Comparison of ENCODE assay signal across 1 cellular context in the genomic region with DNA sequence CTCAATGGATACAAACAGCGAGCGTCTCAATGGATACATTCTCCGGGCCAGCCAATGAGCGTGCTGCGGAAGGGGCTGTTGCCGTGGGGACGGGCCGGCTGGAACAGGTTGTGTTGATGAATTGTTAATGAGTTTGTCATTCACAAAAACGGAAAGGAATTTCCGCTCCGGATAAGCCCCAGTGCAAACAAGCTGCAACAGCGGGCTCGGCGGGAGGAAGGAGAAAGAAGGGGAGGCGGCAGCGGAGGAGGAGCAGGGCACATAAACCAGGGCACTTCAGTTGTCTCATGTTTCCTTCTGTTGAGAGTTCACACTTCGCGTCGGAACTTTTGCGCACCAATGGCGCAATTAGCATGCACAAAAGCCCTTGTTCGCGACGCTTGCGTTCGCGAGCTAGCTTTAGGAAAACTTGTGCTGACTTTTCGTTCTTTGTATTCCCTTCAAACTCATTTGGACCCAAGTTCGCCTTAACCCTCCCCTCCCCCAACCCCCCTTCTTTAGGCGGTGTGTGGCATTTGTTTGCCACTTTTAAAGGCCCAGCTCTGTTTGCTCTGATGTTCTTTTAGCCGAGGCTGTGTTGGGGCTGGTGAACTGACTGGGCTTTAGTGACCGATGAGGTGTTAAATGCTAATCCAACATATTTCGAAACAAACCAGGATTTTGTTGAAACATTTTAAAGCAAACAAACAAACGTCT.
A peak's percentile ranks its signal among the peaks of the same experiment; 100 is the strongest.
TF ChIP-seq lines count a peak whose summit lies in the region.

A gene with protein sequence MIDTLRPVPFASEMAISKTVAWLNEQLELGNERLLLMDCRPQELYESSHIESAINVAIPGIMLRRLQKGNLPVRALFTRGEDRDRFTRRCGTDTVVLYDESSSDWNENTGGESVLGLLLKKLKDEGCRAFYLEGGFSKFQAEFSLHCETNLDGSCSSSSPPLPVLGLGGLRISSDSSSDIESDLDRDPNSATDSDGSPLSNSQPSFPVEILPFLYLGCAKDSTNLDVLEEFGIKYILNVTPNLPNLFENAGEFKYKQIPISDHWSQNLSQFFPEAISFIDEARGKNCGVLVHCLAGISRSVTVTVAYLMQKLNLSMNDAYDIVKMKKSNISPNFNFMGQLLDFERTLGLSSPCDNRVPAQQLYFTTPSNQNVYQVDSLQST (minus strand): TSS at position 10 of the 696 bp plus-strand sequence. CDS start 462 bp downstream, outside the sequence.

TF ChIP-seq in HepG2, 621 proteins besides CTCF, POLR2A, EP300 and RAD21 (continued from another document and continues in another):
- TF ChIP-seq ZNF180 (CRISPR knock-in tag; IDR thresholded peaks at IDR 0.05; ENCODE audit: borderline replicate concordance, low read depth): no peak
- peak; percentile 67 for TF ChIP-seq ATF1 (CRISPR knock-in tag; IDR thresholded peaks at IDR 0.05)
- TF ChIP-seq, protein P1, sequence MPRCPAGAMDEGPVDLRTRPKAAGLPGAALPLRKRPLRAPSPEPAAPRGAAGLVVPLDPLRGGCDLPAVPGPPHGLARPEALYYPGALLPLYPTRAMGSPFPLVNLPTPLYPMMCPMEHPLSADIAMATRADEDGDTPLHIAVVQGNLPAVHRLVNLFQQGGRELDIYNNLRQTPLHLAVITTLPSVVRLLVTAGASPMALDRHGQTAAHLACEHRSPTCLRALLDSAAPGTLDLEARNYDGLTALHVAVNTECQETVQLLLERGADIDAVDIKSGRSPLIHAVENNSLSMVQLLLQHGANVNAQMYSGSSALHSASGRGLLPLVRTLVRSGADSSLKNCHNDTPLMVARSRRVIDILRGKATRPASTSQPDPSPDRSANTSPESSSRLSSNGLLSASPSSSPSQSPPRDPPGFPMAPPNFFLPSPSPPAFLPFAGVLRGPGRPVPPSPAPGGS (CRISPR knock-in tag; IDR thresholded peaks at IDR 0.05): no peak
- TF ChIP-seq SRSF1 (optimal IDR thresholded peaks at IDR 0.05; ENCODE audit: low read depth, low read length): no peak
- TF ChIP-seq, protein P2, sequence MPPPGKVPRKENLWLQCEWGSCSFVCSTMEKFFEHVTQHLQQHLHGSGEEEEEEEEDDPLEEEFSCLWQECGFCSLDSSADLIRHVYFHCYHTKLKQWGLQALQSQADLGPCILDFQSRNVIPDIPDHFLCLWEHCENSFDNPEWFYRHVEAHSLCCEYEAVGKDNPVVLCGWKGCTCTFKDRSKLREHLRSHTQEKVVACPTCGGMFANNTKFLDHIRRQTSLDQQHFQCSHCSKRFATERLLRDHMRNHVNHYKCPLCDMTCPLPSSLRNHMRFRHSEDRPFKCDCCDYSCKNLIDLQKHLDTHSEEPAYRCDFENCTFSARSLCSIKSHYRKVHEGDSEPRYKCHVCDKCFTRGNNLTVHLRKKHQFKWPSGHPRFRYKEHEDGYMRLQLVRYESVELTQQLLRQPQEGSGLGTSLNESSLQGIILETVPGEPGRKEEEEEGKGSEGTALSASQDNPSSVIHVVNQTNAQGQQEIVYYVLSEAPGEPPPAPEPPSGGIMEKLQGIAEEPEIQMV (CRISPR knock-in tag; IDR thresholded peaks at IDR 0.05; ENCODE audit: low read depth): peak; percentile 42; the same call in 1 of the 2 replicates
- TF ChIP-seq ZNF431 (CRISPR knock-in tag; IDR thresholded peaks at IDR 0.05; ENCODE audit: borderline replicate concordance, low read depth): peak; percentile 96
- TF ChIP-seq MED13 (CRISPR knock-in tag; IDR thresholded peaks at IDR 0.05): peak; percentile 97
- no peak; the same call in 1 of the 2 replicates for TF ChIP-seq SPEN (CRISPR knock-in tag; IDR thresholded peaks at IDR 0.05; ENCODE audit: low read depth)
- no peak for TF ChIP-seq ATM (IDR thresholded peaks at IDR 0.05; ENCODE audit: borderline replicate concordance)
- 0 out of 2 replicates have a peak, but pooled peaks have one; percentile 57 for TF ChIP-seq ZNF83 (CRISPR knock-in tag; IDR thresholded peaks at IDR 0.05; ENCODE audit: borderline replicate concordance)
- peak; percentile 27; the same call in 1 of the 2 replicates for TF ChIP-seq MTF1 (CRISPR knock-in tag; IDR thresholded peaks at IDR 0.05)
- TF ChIP-seq, protein P3, sequence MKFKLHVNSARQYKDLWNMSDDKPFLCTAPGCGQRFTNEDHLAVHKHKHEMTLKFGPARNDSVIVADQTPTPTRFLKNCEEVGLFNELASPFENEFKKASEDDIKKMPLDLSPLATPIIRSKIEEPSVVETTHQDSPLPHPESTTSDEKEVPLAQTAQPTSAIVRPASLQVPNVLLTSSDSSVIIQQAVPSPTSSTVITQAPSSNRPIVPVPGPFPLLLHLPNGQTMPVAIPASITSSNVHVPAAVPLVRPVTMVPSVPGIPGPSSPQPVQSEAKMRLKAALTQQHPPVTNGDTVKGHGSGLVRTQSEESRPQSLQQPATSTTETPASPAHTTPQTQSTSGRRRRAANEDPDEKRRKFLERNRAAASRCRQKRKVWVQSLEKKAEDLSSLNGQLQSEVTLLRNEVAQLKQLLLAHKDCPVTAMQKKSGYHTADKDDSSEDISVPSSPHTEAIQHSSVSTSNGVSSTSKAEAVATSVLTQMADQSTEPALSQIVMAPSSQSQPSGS (CRISPR knock-in tag; IDR thresholded peaks at IDR 0.05): peak; percentile 85
- TF ChIP-seq ZNF720 (CRISPR knock-in tag; IDR thresholded peaks at IDR 0.05): no peak
- TF ChIP-seq, protein P4, sequence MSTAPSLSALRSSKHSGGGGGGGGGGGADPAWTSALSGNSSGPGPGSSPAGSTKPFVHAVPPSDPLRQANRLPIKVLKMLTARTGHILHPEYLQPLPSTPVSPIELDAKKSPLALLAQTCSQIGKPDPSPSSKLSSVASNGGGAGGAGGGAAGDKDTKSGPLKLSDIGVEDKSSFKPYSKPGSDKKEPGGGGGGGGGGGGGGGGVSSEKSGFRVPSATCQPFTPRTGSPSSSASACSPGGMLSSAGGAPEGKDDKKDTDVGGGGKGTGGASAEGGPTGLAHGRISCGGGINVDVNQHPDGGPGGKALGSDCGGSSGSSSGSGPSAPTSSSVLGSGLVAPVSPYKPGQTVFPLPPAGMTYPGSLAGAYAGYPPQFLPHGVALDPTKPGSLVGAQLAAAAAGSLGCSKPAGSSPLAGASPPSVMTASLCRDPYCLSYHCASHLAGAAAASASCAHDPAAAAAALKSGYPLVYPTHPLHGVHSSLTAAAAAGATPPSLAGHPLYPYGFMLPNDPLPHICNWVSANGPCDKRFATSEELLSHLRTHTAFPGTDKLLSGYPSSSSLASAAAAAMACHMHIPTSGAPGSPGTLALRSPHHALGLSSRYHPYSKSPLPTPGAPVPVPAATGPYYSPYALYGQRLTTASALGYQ (CRISPR knock-in tag; IDR thresholded peaks at IDR 0.05): peak; percentile 96
- 0 out of 2 replicates have a peak, but pooled peaks have one; percentile 59 for TF ChIP-seq NRL (CRISPR knock-in tag; IDR thresholded peaks at IDR 0.05; ENCODE audit: borderline replicate concordance)
- no peak for TF ChIP-seq ZMYM2 (CRISPR knock-in tag; IDR thresholded peaks at IDR 0.05)
- TF ChIP-seq MED1 (CRISPR knock-in tag; IDR thresholded peaks at IDR 0.05): peak; percentile 99
- TF ChIP-seq, protein P5, sequence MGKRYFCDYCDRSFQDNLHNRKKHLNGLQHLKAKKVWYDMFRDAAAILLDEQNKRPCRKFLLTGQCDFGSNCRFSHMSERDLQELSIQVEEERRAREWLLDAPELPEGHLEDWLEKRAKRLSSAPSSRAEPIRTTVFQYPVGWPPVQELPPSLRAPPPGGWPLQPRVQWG (CRISPR knock-in tag; IDR thresholded peaks at IDR 0.05; ENCODE audit: borderline replicate concordance, low read depth): no peak
- TF ChIP-seq PRPF4 (IDR thresholded peaks at IDR 0.05; ENCODE audit: low read depth, low read length, poor library complexity, severe bottlenecking): no peak
- 0 out of 2 replicates have a peak, but pooled peaks have one; percentile 78 for TF ChIP-seq ETV6 (CRISPR knock-in tag; conservative IDR thresholded peaks at IDR 0.05)
- TF ChIP-seq, protein P6, sequence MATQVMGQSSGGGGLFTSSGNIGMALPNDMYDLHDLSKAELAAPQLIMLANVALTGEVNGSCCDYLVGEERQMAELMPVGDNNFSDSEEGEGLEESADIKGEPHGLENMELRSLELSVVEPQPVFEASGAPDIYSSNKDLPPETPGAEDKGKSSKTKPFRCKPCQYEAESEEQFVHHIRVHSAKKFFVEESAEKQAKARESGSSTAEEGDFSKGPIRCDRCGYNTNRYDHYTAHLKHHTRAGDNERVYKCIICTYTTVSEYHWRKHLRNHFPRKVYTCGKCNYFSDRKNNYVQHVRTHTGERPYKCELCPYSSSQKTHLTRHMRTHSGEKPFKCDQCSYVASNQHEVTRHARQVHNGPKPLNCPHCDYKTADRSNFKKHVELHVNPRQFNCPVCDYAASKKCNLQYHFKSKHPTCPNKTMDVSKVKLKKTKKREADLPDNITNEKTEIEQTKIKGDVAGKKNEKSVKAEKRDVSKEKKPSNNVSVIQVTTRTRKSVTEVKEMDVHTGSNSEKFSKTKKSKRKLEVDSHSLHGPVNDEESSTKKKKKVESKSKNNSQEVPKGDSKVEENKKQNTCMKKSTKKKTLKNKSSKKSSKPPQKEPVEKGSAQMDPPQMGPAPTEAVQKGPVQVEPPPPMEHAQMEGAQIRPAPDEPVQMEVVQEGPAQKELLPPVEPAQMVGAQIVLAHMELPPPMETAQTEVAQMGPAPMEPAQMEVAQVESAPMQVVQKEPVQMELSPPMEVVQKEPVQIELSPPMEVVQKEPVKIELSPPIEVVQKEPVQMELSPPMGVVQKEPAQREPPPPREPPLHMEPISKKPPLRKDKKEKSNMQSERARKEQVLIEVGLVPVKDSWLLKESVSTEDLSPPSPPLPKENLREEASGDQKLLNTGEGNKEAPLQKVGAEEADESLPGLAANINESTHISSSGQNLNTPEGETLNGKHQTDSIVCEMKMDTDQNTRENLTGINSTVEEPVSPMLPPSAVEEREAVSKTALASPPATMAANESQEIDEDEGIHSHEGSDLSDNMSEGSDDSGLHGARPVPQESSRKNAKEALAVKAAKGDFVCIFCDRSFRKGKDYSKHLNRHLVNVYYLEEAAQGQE (IDR thresholded peaks at IDR 0.05; ENCODE audit: borderline replicate concordance in 1 of 2, low read depth in 1 of 2, low read length in 2 of 2): peak in 1 of 2 experiments; percentile 59; a peak in 1 of 4 replicates
- TF ChIP-seq, protein P7, sequence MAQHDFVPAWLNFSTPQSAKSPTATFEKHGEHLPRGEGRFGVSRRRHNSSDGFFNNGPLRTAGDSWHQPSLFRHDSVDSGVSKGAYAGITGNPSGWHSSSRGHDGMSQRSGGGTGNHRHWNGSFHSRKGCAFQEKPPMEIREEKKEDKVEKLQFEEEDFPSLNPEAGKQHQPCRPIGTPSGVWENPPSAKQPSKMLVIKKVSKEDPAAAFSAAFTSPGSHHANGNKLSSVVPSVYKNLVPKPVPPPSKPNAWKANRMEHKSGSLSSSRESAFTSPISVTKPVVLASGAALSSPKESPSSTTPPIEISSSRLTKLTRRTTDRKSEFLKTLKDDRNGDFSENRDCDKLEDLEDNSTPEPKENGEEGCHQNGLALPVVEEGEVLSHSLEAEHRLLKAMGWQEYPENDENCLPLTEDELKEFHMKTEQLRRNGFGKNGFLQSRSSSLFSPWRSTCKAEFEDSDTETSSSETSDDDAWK (CRISPR knock-in tag; IDR thresholded peaks at IDR 0.05): no peak
- peak; percentile 91 for TF ChIP-seq TBX3 (IDR thresholded peaks at IDR 0.05; ENCODE audit: borderline replicate concordance)
- TF ChIP-seq, protein P8, sequence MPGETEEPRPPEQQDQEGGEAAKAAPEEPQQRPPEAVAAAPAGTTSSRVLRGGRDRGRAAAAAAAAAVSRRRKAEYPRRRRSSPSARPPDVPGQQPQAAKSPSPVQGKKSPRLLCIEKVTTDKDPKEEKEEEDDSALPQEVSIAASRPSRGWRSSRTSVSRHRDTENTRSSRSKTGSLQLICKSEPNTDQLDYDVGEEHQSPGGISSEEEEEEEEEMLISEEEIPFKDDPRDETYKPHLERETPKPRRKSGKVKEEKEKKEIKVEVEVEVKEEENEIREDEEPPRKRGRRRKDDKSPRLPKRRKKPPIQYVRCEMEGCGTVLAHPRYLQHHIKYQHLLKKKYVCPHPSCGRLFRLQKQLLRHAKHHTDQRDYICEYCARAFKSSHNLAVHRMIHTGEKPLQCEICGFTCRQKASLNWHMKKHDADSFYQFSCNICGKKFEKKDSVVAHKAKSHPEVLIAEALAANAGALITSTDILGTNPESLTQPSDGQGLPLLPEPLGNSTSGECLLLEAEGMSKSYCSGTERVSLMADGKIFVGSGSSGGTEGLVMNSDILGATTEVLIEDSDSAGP (CRISPR knock-in tag; IDR thresholded peaks at IDR 0.05; ENCODE audit: borderline replicate concordance): peak; percentile 88
- no peak for TF ChIP-seq ZNF773 (CRISPR knock-in tag; IDR thresholded peaks at IDR 0.05; ENCODE audit: borderline replicate concordance)
- TF ChIP-seq ZKSCAN1 (IDR thresholded peaks at IDR 0.05; ENCODE audit: low read length): no peak
- TF ChIP-seq ZNF367 (CRISPR knock-in tag; IDR thresholded peaks at IDR 0.05; ENCODE audit: borderline replicate concordance): no peak
- no peak for TF ChIP-seq ZFP90 (CRISPR knock-in tag; IDR thresholded peaks at IDR 0.05; ENCODE audit: borderline replicate concordance)
- no peak for TF ChIP-seq MAFG (CRISPR knock-in tag; IDR thresholded peaks at IDR 0.05)
- TF ChIP-seq, protein P9, sequence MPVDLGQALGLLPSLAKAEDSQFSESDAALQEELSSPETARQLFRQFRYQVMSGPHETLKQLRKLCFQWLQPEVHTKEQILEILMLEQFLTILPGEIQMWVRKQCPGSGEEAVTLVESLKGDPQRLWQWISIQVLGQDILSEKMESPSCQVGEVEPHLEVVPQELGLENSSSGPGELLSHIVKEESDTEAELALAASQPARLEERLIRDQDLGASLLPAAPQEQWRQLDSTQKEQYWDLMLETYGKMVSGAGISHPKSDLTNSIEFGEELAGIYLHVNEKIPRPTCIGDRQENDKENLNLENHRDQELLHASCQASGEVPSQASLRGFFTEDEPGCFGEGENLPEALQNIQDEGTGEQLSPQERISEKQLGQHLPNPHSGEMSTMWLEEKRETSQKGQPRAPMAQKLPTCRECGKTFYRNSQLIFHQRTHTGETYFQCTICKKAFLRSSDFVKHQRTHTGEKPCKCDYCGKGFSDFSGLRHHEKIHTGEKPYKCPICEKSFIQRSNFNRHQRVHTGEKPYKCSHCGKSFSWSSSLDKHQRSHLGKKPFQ (CRISPR knock-in tag; IDR thresholded peaks at IDR 0.05; ENCODE audit: insufficient replicate concordance): peak; percentile 93
